14 cellular contexts compared by ENCODE assay signal in the genomic region with DNA sequence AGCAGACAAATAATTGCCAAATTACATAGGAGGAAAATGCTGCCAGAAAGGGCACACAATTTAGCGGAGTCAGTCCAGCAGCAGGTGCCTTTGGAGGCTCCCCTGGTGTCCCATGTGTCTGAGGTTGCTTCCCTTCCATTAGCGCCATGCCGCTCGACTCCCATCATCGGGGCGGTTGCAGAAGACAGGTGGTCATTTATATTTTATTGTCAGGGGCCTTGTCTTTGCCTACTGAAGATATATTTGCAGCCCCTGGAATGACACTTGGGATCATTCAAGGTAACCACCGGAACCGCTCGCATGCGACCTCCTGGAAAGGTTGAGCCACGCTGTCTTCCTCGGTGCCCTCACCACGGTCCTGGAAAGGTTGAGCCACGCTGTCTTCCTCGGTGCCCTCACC.
"Had no signal": no experiment of that assay in that cellular context is flagged by ENCODE, and none has a peak within 500 bp of the region (broad histone marks: within the 10 kb centered on the region; RNA-seq: fewer than 3 reads in every experiment).

No MANE protein-coding gene starts in this region.

- ATAC-seq: esophagus mucosa; heart right ventricle; left lung; stimulated activated memory B cell treated with anti-CD40 and anti-IgM and Interleukin-4, amounts not matched to agents 10 μg/mL and 1 μg/mL and 100 μg/mL, for 72 hours had no signal

- DNase-seq: effector memory CD4-positive, alpha-beta T cell; heart right ventricle; hypothalamus; left lung; mesendoderm; naive B cell; occipital lobe; stimulated activated CD4-positive, alpha-beta T cell treated with anti-CD3 and anti-CD28 coated beads, Interleukin-4, amount 100 ng/mL, for 1 hour; stimulated activated CD8-positive, alpha-beta memory T cell treated with anti-CD3 and anti-CD28 coated beads, Interleukin-4, amount 100 ng/mL, for 48 hours; trophoblast cell had no signal

- H3K27ac Mint-ChIP-seq: naive B cell; nephron; stimulated activated memory B cell treated with anti-CD40 and anti-IgM and Interleukin-4, amounts not matched to agents 10 μg/mL and 1 μg/mL and 100 μg/mL, for 72 hours had no signal

- H3K4me3 Mint-ChIP-seq: central memory CD8-positive, alpha-beta T cell; nephron; stimulated activated memory B cell treated with anti-CD40 and anti-IgM and Interleukin-4, amounts not matched to agents 10 μg/mL and 1 μg/mL and 100 μg/mL, for 72 hours had no signal

- H3K9me3 Mint-ChIP-seq: central memory CD8-positive, alpha-beta T cell; naive B cell; nephron; stimulated activated memory B cell treated with anti-CD40 and anti-IgM and Interleukin-4, amounts not matched to agents 10 μg/mL and 1 μg/mL and 100 μg/mL, for 72 hours had no signal

- H3K27me3 Mint-ChIP-seq: central memory CD8-positive, alpha-beta T cell; naive B cell; stimulated activated memory B cell treated with anti-CD40 and anti-IgM and Interleukin-4, amounts not matched to agents 10 μg/mL and 1 μg/mL and 100 μg/mL, for 72 hours had no signal
